In the genomic region with DNA sequence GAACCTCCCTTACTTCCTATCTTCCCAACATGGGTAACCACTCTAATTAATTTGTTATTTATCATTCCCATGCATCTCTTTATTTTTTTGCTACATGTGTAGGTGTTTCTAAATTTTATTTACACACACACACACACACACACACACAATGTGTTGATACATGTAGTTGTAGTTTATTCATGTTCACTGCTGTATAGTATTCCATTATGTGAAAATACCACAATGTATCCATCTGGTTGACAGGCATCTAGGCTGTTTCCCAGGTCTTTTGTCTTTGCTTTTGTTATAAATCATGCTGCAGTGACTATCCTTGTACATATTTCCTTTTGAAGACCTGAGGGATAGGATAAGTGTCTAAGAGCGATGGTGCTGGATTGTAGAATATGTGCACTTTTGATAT, we compare ENCODE assay signal across 36 cellular contexts.
"Had no signal": no experiment of that assay in that cellular context is flagged by ENCODE, and none has a peak within 500 bp of the region (broad histone marks: within the 10 kb centered on the region; RNA-seq: fewer than 3 reads in every experiment).

No MANE protein-coding gene starts in this region.

- H3K4me3 ChIP-seq: MG63 had no signal

- DNase-seq: Karpas-422, Kasumi-1, MG63, MM.1S, MV-4-11, NCI-H1048, NCI-H1092, NCI-H1092 treated with DMSO at 0.1 percent for 48 hours, NCI-H1105, NCI-H1105 treated with DMSO at 0.1 percent for 48 hours, NCI-H1417, NCI-H1417 treated with DMSO at 0.1 percent for 48 hours, NCI-H1436, NCI-H1436 treated with DMSO at 0.1 percent for 48 hours, NCI-H146, NCI-H1694, NCI-H1694 treated with DMSO at 0.1 percent for 48 hours, NCI-H187, NCI-H187 treated with DMSO at 0.1 percent for 48 hours, NCI-H1930, NCI-H2029, NCI-H2029 treated with DMSO at 0.1 percent for 48 hours, NCI-H2081, NCI-H2081 treated with DMSO at 0.1 percent for 48 hours, NCI-H2107, NCI-H2171, NCI-H2171 treated with DMSO at 0.1 percent for 48 hours, NCI-H2227 treated with DMSO at 0.1 percent for 48 hours, NCI-H226, NCI-H345, NCI-H446, NCI-H446 treated with DMSO at 0.1 percent for 48 hours, NCI-H510A, NCI-H510A treated with DMSO at 0.1 percent for 48 hours, NCI-H524, NCI-H524 treated with DMSO at 0.1 percent for 48 hours had no signal

- H3K9me3 ChIP-seq: MG63 had no signal

- H3K36me3 ChIP-seq: MG63 had no signal

- H3K27me3 ChIP-seq: MG63 had no signal
